ENCODE assay signal across 16 cellular contexts in the genomic region with DNA sequence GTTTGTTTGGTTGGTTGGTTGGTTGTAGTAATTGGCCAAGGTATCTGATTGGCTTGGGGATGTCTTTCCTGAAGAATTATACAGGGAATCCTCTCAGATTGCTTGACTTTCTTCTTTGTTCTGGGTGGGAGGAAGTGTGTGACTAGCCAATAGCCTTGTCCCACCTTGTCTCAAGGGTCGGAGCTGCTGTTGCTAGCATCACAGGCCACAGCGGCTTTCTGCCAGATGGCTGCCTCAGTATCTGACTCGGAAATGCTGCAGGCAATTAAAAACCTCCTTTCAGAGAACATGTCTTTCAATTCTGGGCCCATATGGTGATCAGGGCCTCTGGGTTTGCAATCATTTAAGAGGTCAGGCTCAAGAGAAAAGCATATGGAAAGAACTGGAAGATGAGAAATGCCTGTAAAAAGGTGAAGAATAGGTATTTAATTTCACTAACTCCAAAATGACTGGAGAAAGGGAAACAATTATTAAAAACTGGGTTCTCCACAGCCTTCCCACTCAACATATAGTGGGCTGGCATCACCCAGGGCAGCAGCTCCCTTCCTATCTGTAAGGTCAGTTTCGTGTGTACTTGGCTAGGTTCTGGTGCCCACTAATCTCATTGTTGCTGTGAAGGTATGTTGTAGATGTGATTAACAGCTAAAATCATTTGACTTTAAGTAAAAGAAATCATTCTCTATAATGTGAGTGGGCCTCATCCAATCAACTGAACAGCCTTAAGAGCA. TPM values are rescaled to one million over a fixed set of nuclear protein-coding genes. Genes with fewer than 3 reads are reported as not detected.
A peak's percentile ranks its signal among the peaks of the same experiment; 100 is the strongest.
DNase-seq lines count a peak whose midpoint lies in the region; ATAC-seq, FAIRE-seq and TF ChIP-seq lines count a peak whose summit lies in the region.
"Had no signal": no experiment of that assay in that cellular context is flagged by ENCODE, and none has a peak within 500 bp of the region (broad histone marks: within the 10 kb centered on the region; RNA-seq: fewer than 3 reads in every experiment).

No MANE protein-coding gene starts in this region.

- POLR2A ChIA-PET in CD8-positive, alpha-beta memory T cell (lab: Charles Lee): interaction anchor here (0.5 to 1.1 kb wide), 3 partner anchors 9 to 32 kb away, joined by 3 to 5 read pairs (median 3); partner anchors contain the start of gene TGFBR2
- POLR2A ChIA-PET in activated naive CD8-positive, alpha-beta T cell treated with anti-CD3 and anti-CD28 coated beads, Interleukin-2, amount 10 ng/mL, durations not matched to agents 7 days and 5 days (lab: Charles Lee): interaction anchor here (1.0 to 5.1 kb wide), 7 partner anchors 9 to 32 kb away, joined by 3 to 27 read pairs (median 5); partner anchors contain the start of gene TGFBR2

- H3K27ac Mint-ChIP-seq in CD8-positive, alpha-beta memory T cell: peak overlapping the region; percentile 73 to 98 (median 89)
- H3K27ac Mint-ChIP-seq in activated naive CD8-positive, alpha-beta T cell treated with anti-CD3 and anti-CD28 coated beads, Interleukin-2, amount 10 ng/mL, durations not matched to agents 7 days and 5 days: peak overlapping the region; percentile 87
- peak overlapping the region; percentile 80 to 99 for H3K27ac Mint-ChIP-seq in natural killer cell treated with Interleukin-12 subunit alpha and Interleukin-12 subunit beta and Interleukin-15 and Interleukin-18, amount 100 ng/mL, for 72 hours
- H3K27ac Mint-ChIP-seq: mesothelial cell of epicardium had no signal

- no peaks in the 10 kb centered on the region for H3K9me3 Mint-ChIP-seq in CD8-positive, alpha-beta memory T cell
- H3K9me3 Mint-ChIP-seq in activated naive CD8-positive, alpha-beta T cell treated with anti-CD3 and anti-CD28 coated beads, Interleukin-2, amount 10 ng/mL, durations not matched to agents 7 days and 5 days: no peaks in the 10 kb centered on the region
- H3K9me3 Mint-ChIP-seq in natural killer cell treated with Interleukin-12 subunit alpha and Interleukin-12 subunit beta and Interleukin-15 and Interleukin-18, amount 100 ng/mL, for 72 hours: peaks cover 3% of the 10 kb centered on the region
- H3K9me3 Mint-ChIP-seq: mesothelial cell of epicardium had no signal

- H3K36me3 ChIP-seq in CD8-positive, alpha-beta memory T cell (ENCODE audit: insufficient read depth, low read length): no peaks in the 10 kb centered on the region
- no peaks in the 10 kb centered on the region for H3K36me3 ChIP-seq in colonic mucosa
- H3K36me3 ChIP-seq: right lobe of liver had no signal

- no peaks in the 10 kb centered on the region for H3K27me3 Mint-ChIP-seq in CD8-positive, alpha-beta memory T cell
- no peaks in the 10 kb centered on the region for H3K27me3 Mint-ChIP-seq in activated naive CD8-positive, alpha-beta T cell treated with anti-CD3 and anti-CD28 coated beads, Interleukin-2, amount 10 ng/mL, durations not matched to agents 7 days and 5 days
- H3K27me3 Mint-ChIP-seq in natural killer cell treated with Interleukin-12 subunit alpha and Interleukin-12 subunit beta and Interleukin-15 and Interleukin-18, amount 100 ng/mL, for 72 hours: no peaks in the 10 kb centered on the region

- no peaks in the 10 kb centered on the region for H3K27me3 ChIP-seq in CD8-positive, alpha-beta memory T cell (ENCODE audit: insufficient read depth, low read length, poor library complexity, severe bottlenecking)
- H3K27me3 ChIP-seq in colonic mucosa: no peaks in the 10 kb centered on the region
- H3K27me3 ChIP-seq: right lobe of liver had no signal

- DNase-seq in CD8-positive, alpha-beta memory T cell: no peak
- DNase-seq in NCI-H2171 treated with DMSO at 0.1 percent for 48 hours (lab: John Stamatoyannopoulos, UW) (peak; percentile 74), colonic mucosa (no peak), NCI-H748 treated with DMSO at 0.1 percent for 48 hours (lab: John Stamatoyannopoulos, UW) (no peak), RCC 7860 (ENCODE audit: low spot score) (no peak), glomerular visceral epithelial cell (ENCODE audit: extremely low spot score) (no peak)
- no peak for DNase-seq in activated naive CD8-positive, alpha-beta T cell treated with anti-CD3 and anti-CD28 coated beads, Interleukin-2, amount 10 ng/mL, durations not matched to agents 7 days and 5 days
- DNase-seq in natural killer cell treated with Interleukin-12 subunit alpha and Interleukin-12 subunit beta and Interleukin-15 and Interleukin-18, amount 100 ng/mL, for 72 hours (ENCODE audit: low spot score): no peak
- DNase-seq: activated CD4-positive, alpha-beta T cell treated with anti-CD3 and anti-CD28 coated beads for 48 hours; H7; hypothalamus; NCI-H2081; right lobe of liver had no signal

- ATAC-seq in activated naive CD8-positive, alpha-beta T cell treated with anti-CD3 and anti-CD28 coated beads, Interleukin-2, amount 10 ng/mL, durations not matched to agents 7 days and 5 days (ENCODE audit: low read depth): peak; percentile 32
- ATAC-seq in natural killer cell treated with Interleukin-12 subunit alpha and Interleukin-12 subunit beta and Interleukin-15 and Interleukin-18, amount 100 ng/mL, for 72 hours: no peak
- ATAC-seq: K562 had no signal

- FAIRE-seq in RCC 7860 (lab: Jason Lieb, UNC): no peak
- FAIRE-seq: astrocyte, K562 had no signal

- H3K36me3 Mint-ChIP-seq in CD8-positive, alpha-beta memory T cell: peaks cover 5 to 25% (median 8%) of the 10 kb centered on the region in 3 donors
- H3K36me3 Mint-ChIP-seq in activated naive CD8-positive, alpha-beta T cell treated with anti-CD3 and anti-CD28 coated beads, Interleukin-2, amount 10 ng/mL, durations not matched to agents 7 days and 5 days: peaks cover 33% of the 10 kb centered on the region
- peaks cover 24% of the 10 kb centered on the region for H3K36me3 Mint-ChIP-seq in natural killer cell treated with Interleukin-12 subunit alpha and Interleukin-12 subunit beta and Interleukin-15 and Interleukin-18, amount 100 ng/mL, for 72 hours
- H3K36me3 Mint-ChIP-seq: mesothelial cell of epicardium had no signal

- H3K4me1 ChIP-seq in CD8-positive, alpha-beta memory T cell (ENCODE audit: insufficient read depth, low read length): peaks cover 100% of the 10 kb centered on the region
- peaks cover 5% of the 10 kb centered on the region for H3K4me1 ChIP-seq in colonic mucosa

- H3K4me3 Mint-ChIP-seq in CD8-positive, alpha-beta memory T cell: peak overlapping the region; percentile 4 to 84 (median 72)
- peak overlapping the region; percentile 57 for H3K4me3 Mint-ChIP-seq in activated naive CD8-positive, alpha-beta T cell treated with anti-CD3 and anti-CD28 coated beads, Interleukin-2, amount 10 ng/mL, durations not matched to agents 7 days and 5 days
- H3K4me3 Mint-ChIP-seq in natural killer cell treated with Interleukin-12 subunit alpha and Interleukin-12 subunit beta and Interleukin-15 and Interleukin-18, amount 100 ng/mL, for 72 hours: peak overlapping the region; percentile 57
- H3K4me3 Mint-ChIP-seq: mesothelial cell of epicardium had no signal

- CTCF ChIA-PET in CD8-positive, alpha-beta memory T cell (lab: Charles Lee): interaction anchor here (1.0 to 2.0 kb wide), 5 partner anchors 10 to 26 kb away, joined by 3 to 9 read pairs (median 4); no protein-coding TSS in a partner anchor

- H3K4me3 ChIP-seq in CD8-positive, alpha-beta memory T cell (ENCODE audit: low read length): peak overlapping the region; percentile 2
- H3K4me3 ChIP-seq in colonic mucosa: no peak overlapping the region
- H3K4me3 ChIP-seq: K562, right lobe of liver had no signal

- peaks cover 95 to 100% (median 99%) of the 10 kb centered on the region in 3 donors for H3K4me1 Mint-ChIP-seq in CD8-positive, alpha-beta memory T cell
- H3K4me1 Mint-ChIP-seq in activated naive CD8-positive, alpha-beta T cell treated with anti-CD3 and anti-CD28 coated beads, Interleukin-2, amount 10 ng/mL, durations not matched to agents 7 days and 5 days: peaks cover 85% of the 10 kb centered on the region
- peaks cover 73 to 85% of the 10 kb centered on the region in 2 donors for H3K4me1 Mint-ChIP-seq in natural killer cell treated with Interleukin-12 subunit alpha and Interleukin-12 subunit beta and Interleukin-15 and Interleukin-18, amount 100 ng/mL, for 72 hours (ENCODE audit: low read depth in 2 of 2)

- no peak overlapping the region for H3K27ac ChIP-seq in CD8-positive, alpha-beta memory T cell (ENCODE audit: low read depth, low read length)
- H3K27ac ChIP-seq in colonic mucosa: no peak overlapping the region
- H3K27ac ChIP-seq: right lobe of liver had no signal

- no peak for TF ChIP-seq CTCF in colonic mucosa (IDR thresholded peaks at IDR 0.05)

- H3K9ac ChIP-seq in colonic mucosa (ENCODE audit: low read depth in 2 of 2, low read length in 2 of 2): no peak overlapping the region

- intact Hi-C loops in colonic mucosa (cut with DNase I): no loop called here

- H3K9me3 ChIP-seq in CD8-positive, alpha-beta memory T cell (ENCODE audit: low read length): no peaks in the 10 kb centered on the region
- no peaks in the 10 kb centered on the region for H3K9me3 ChIP-seq in colonic mucosa
- H3K9me3 ChIP-seq: right lobe of liver had no signal

RNA-seq across cellular contexts. Expression of gene TGFBR2, which starts 32.4 kb away (rescaled TPM):
- 10 to 100 TPM; 55.3 to 56.3 TPM for total RNA-seq in CD8-positive, alpha-beta memory T cell
- 108 TPM for polyA plus RNA-seq in CD8-positive, alpha-beta memory T cell
- total RNA-seq in activated naive CD8-positive, alpha-beta T cell treated with anti-CD3 and anti-CD28 coated beads, Interleukin-2, amount 10 ng/mL, durations not matched to agents 7 days and 5 days: 10 to 100 TPM; 86.9 to 92.2 TPM
- 10 to 100 TPM; 37.3 to 38.6 TPM for total RNA-seq in natural killer cell treated with Interleukin-12 subunit alpha and Interleukin-12 subunit beta and Interleukin-15 and Interleukin-18, amount 100 ng/mL, for 72 hours
- 10 to 100 TPM; 32.4 to 53.5 TPM for total RNA-seq in colonic mucosa
